ENCODE assay signal across 16 cellular contexts in genomic region chr22:19072853-19073252, GRCh38. TPM values are rescaled to one million over a fixed set of nuclear protein-coding genes. Genes with fewer than 3 reads are reported as not detected.
"Had no signal": no experiment of that assay in that cellular context is flagged by ENCODE, and none has a peak within 500 bp of the region (broad histone marks: within the 10 kb centered on the region; RNA-seq: fewer than 3 reads in every experiment).

No MANE protein-coding gene starts in this region.

RNA-seq across cellular contexts. Expression of gene TSSK2, which starts 58.3 kb away (rescaled TPM):
- total RNA-seq: colonic mucosa, dermis microvascular lymphatic vessel endothelial cell, endodermal cell, esophagus mucosa, glomerular endothelial cell, kidney epithelial cell, left cardiac atrium, left lung, left ventricle myocardium superior, lower leg skin, lower lobe of right lung, lung microvascular endothelial cell, mesenteric fat pad, mesothelial cell of epicardium, mucosa of descending colon, myocyte had no signal
